Comparison of ENCODE assay signal across 8 cellular contexts in the genomic region with DNA sequence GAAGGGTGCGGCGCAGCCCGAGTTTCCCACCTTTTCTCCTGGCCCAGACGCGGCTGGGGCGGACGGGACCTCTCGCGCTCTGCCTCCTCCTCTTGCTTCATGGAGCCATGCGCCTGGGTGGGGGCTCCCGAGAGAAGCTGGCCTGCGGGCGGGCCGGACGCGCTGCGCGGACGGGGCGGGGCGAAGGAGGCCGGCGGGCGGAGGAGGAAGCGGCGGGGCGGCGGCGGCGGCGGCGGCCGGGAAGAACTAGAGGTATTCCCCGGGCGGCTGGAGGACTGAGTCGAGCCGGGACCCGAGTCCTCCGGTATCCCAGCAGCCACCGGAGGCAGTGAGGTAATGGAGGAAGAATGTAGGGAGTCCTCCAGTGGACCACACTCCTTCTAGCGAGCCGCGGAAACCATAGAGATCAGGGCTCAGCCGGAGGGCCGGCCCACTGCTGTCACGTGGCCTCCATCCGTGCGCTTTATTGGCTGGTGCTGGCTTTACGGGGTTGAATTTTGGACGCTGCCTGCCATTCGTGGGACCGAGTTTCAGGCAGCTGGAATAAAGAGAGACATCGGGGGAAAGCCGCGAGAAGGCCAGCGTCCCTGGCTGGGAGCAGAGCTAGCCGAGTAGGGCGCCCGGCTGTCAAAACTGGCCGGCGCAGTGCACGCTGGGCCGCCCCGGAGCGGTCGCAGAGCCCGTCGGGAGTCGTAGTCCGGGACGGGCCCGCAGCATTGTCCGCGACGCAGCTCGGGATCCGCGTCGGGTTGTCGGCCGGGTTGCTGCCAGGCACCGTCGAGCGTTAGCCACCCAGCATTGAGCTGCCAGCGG. TPM values are rescaled to one million over a fixed set of nuclear protein-coding genes. Genes with fewer than 3 reads are reported as not detected.
DNase-seq lines count a peak whose midpoint lies in the region; ATAC-seq, FAIRE-seq and TF ChIP-seq lines count a peak whose summit lies in the region.
"Not testable (repeated sequence)": the region's sequence is repeated elsewhere in the genome, so short reads cannot be mapped to it uniquely, and the experiment has no call there.

A gene (minus strand): TSS at position 177 of the 813 bp plus-strand sequence. CDS start 11,722 bp downstream, outside the sequence.

- H3K4me1 ChIP-seq in right atrium auricular region (peaks cover 0 to 38% of the 10 kb centered on the region in 2 donors), tibial nerve (peaks cover 0 to 53% (median 19%) of the 10 kb centered on the region in 4 donors)

- peak; percentile 97 for ATAC-seq in HG02840 (IDR thresholded peaks at IDR 0.05; ENCODE audit: low FRiP score, unreplicated experiment)

- H3K36me3 Mint-ChIP-seq in progenitor cell of endocrine pancreas (ENCODE audit: insufficient read depth), result not testable (repeated sequence)

- H3K27me3 Mint-ChIP-seq in progenitor cell of endocrine pancreas, result not testable (repeated sequence)

- H3K4me3 ChIP-seq in astrocyte of the cerebellum (ENCODE audit: low read depth, low read length) (peak within 1 kb of the TSS; percentile 47), right atrium auricular region (peak within 1 kb of the TSS; percentile 46 to 65), tibial nerve (peak within 1 kb of the TSS; percentile 50 to 70 (median 66))

- not testable (repeated sequence) for TF ChIP-seq CTCF in astrocyte of the cerebellum (IDR thresholded peaks at IDR 0.05; ENCODE audit: low read depth, low read length, missing control alignments); right atrium auricular region (IDR thresholded peaks at IDR 0.05); progenitor cell of endocrine pancreas (IDR thresholded peaks at IDR 0.05; ENCODE audit: unreplicated experiment)
- peak in 2 of 5 experiments; percentile 9 to 12 for TF ChIP-seq CTCF in tibial nerve (IDR thresholded peaks at IDR 0.05)

- H3K36me3 ChIP-seq in right atrium auricular region (peaks cover 23% of the 10 kb centered on the region), tibial nerve (peaks cover 0 to 16% (median 0%) of the 10 kb centered on the region in 3 donors)

- H3K4me1 Mint-ChIP-seq in progenitor cell of endocrine pancreas (ENCODE audit: low read depth), result peaks cover 24% of the 10 kb centered on the region

- WGBS in tibial nerve, 2 donors, result 1% methylated on average over 24 of the region's 85 CpGs; no CpG with 5 or more reads in 1 of the 2 donors

- peak; percentile 14 for DNase-seq in NCI-H146 treated with DMSO at 0.1 percent for 48 hours (lab: John Stamatoyannopoulos, UW; ENCODE audit: unreplicated experiment)
- DNase-seq in astrocyte of the cerebellum (ENCODE audit: low read depth), result not testable (repeated sequence)
- peak; percentile 87 for DNase-seq in right atrium auricular region (ENCODE audit: low spot score)
- DNase-seq in progenitor cell of endocrine pancreas (ENCODE audit: low spot score, unreplicated experiment), result peak; percentile 38
- peak; percentile 54 to 67 for DNase-seq in tibial nerve (ENCODE audit: low spot score in 2 of 2)

- H3K27ac Mint-ChIP-seq in progenitor cell of endocrine pancreas, result peak within 1 kb of the TSS; percentile 97

- not testable (repeated sequence) for H3K9me3 ChIP-seq in right atrium auricular region, tibial nerve

- not testable (repeated sequence) for H3K27me3 ChIP-seq in right atrium auricular region, tibial nerve

- peak in 1 of 2 donors; percentile 77 for TF ChIP-seq EP300 in tibial nerve (IDR thresholded peaks at IDR 0.05)

- peak; percentile 71 for FAIRE-seq in TTC549 (lab: Jason Lieb, UNC)

- peak within 1 kb of the TSS; percentile 85 for H3K4me3 Mint-ChIP-seq in progenitor cell of endocrine pancreas (ENCODE audit: low read depth)

- peak; percentile 31 for TF ChIP-seq POLR2A in GM15510 (IDR thresholded peaks at IDR 0.05; ENCODE audit: borderline replicate concordance, extremely low read depth, insufficient read length)
- TF ChIP-seq POLR2A in tibial nerve (IDR thresholded peaks at IDR 0.05), result peak; percentile 30 to 64

- H3K27ac ChIP-seq in right atrium auricular region (peak within 1 kb of the TSS; percentile 87 to 92), tibial nerve (peak within 1 kb of the TSS; percentile 69 to 95 (median 90))

- not testable (repeated sequence) for H3K9me3 Mint-ChIP-seq in progenitor cell of endocrine pancreas (ENCODE audit: low read depth)

- in situ Hi-C loops in astrocyte of the cerebellum (cut with HindIII; ENCODE audit: low sequenced_read_pairs), result not testable (repeated sequence)

RNA-seq across cellular contexts. Expression of the gene that starts here (rescaled TPM):
- total RNA-seq in right atrium auricular region (1 to 10 TPM; 7.4 to 10.0 TPM), progenitor cell of endocrine pancreas (23.1 and 24.0 TPM in 2 replicates), tibial nerve (10 to 100 TPM; 12.9 to 15.1 (median 14.3) TPM)
